Comparison of ENCODE assay signal across 8 cellular contexts in the genomic region with DNA sequence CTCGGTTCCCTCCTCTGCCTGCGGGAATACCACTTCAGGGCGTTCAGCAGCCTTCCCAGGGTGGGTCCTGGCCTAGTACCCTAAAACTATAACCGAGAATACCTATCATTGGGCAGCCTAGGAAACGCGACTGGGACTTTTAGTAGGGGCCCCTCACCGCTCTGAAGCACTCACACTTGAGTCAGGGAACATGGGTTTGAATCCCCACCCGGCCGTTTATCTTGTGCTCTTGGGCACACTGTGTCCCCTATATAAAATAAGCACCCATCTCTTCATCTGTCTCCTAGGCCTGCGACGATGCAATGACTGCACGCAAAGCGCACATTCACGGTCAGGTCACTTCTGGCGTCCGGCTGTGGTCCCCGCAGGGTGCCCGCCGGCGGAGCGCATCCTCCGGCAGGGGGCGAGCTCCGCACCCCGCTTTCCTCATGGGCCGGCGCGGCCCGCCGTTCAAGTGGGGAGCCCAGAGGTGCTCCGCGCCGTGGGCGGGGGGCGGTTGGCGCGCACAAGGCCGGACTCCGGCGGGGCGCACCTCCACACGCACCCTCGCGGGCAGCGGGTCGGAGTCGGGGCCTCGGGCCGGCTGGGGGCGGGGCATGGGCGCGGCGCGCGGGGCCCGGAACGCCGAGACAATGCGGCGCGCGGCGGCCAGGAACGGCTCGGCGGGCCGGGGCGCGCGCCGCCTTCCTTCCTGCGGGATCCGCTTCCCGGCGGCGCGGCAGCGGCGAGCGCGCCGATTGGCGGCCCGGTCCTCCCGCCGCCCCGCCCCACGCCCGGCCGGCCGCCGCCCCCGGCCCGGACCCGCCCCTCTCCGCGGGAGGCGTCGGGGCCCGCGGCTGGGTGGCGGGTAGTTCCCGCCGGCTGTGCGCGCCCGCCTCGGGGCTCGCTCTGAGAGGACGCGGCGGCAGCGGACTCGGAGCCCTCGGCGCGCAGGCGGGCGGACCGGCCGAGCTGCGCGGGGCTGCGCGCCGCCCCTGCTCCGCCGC. TPM values are rescaled to one million over a fixed set of nuclear protein-coding genes. Genes with fewer than 3 reads are reported as not detected.
DNase-seq lines count a peak whose midpoint lies in the region; ATAC-seq and TF ChIP-seq lines count a peak whose summit lies in the region.

A gene (plus strand): TSS at position 850 of the 986 bp plus-strand sequence. CDS start 293 bp downstream, outside the sequence.

- no peaks in the 10 kb centered on the region for H3K4me1 Mint-ChIP-seq in stimulated activated naive CD8-positive, alpha-beta T cell treated with anti-CD3 and anti-CD28 coated beads, Interleukin-15, Interleukin-2, amounts not matched to agents 100 ng/mL and 50 ng/mL, for 24 hours (ENCODE audit: low read depth)

- no peaks in the 10 kb centered on the region for H3K36me3 Mint-ChIP-seq in stimulated activated naive CD8-positive, alpha-beta T cell treated with anti-CD3 and anti-CD28 coated beads, Interleukin-15, Interleukin-2, amounts not matched to agents 100 ng/mL and 50 ng/mL, for 24 hours (ENCODE audit: low read depth)

- ATAC-seq in HG02763 (IDR thresholded peaks at IDR 0.05; ENCODE audit: unreplicated experiment): peak; percentile 67

- no peak within 1 kb of the TSS for H3K27ac Mint-ChIP-seq in stimulated activated naive CD8-positive, alpha-beta T cell treated with anti-CD3 and anti-CD28 coated beads, Interleukin-15, Interleukin-2, amounts not matched to agents 100 ng/mL and 50 ng/mL, for 24 hours

- no peaks in the 10 kb centered on the region for H3K9me3 Mint-ChIP-seq in stimulated activated naive CD8-positive, alpha-beta T cell treated with anti-CD3 and anti-CD28 coated beads, Interleukin-15, Interleukin-2, amounts not matched to agents 100 ng/mL and 50 ng/mL, for 24 hours

- peak within 1 kb of the TSS; percentile 86 for H3K4me3 ChIP-seq in epithelial cell of proximal tubule (ENCODE audit: low read depth, low read length)

- H3K4me3 Mint-ChIP-seq in stimulated activated naive CD8-positive, alpha-beta T cell treated with anti-CD3 and anti-CD28 coated beads, Interleukin-15, Interleukin-2, amounts not matched to agents 100 ng/mL and 50 ng/mL, for 24 hours: peak within 1 kb of the TSS; percentile 67

- DNase-seq in SIG-M5 treated with dmso at 0.1 percent for 504 hours (lab: John Stamatoyannopoulos, UW; ENCODE audit: unreplicated experiment) (peak; percentile 43), SIG-M5 (lab: John Stamatoyannopoulos, UW) (no peak), NCI-H2196 (lab: John Stamatoyannopoulos, UW; ENCODE audit: unreplicated experiment) (peak; percentile 77), epithelial cell of proximal tubule (ENCODE audit: low read depth) (no peak), midbrain (lab: John Stamatoyannopoulos, UW) (peak; percentile 69)
- peak; percentile 78 for DNase-seq in activated CD8-positive, alpha-beta memory T cell treated with anti-CD3 and anti-CD28 coated beads for 24 hours

- H3K27me3 Mint-ChIP-seq in stimulated activated naive CD8-positive, alpha-beta T cell treated with anti-CD3 and anti-CD28 coated beads, Interleukin-15, Interleukin-2, amounts not matched to agents 100 ng/mL and 50 ng/mL, for 24 hours: peaks cover 56% of the 10 kb centered on the region

- peak; percentile 63 for TF ChIP-seq CTCF in epithelial cell of proximal tubule (conservative IDR thresholded peaks at IDR 0.05; ENCODE audit: low read depth, low read length)

RNA-seq across cellular contexts. Expression of the gene that starts here (rescaled TPM):
- total RNA-seq in epithelial cell of proximal tubule: 27.3 and 33.0 TPM in 2 replicates

Comparison
In these comparisons a context has a peak if more than half of its experiments do, and no peak if none do; other contexts are left out.
1. DNase-seq: peak in SIG-M5 treated with dmso at 0.1 percent for 504 hours (single experiment), NCI-H2196 (single experiment), activated CD8-positive, alpha-beta memory T cell treated with anti-CD3 and anti-CD28 coated beads for 24 hours (single experiment) and midbrain (single experiment); none in SIG-M5 (single experiment) and epithelial cell of proximal tubule (single experiment).